Comparison of ENCODE assay signal across 7 cellular contexts in the genomic region with DNA sequence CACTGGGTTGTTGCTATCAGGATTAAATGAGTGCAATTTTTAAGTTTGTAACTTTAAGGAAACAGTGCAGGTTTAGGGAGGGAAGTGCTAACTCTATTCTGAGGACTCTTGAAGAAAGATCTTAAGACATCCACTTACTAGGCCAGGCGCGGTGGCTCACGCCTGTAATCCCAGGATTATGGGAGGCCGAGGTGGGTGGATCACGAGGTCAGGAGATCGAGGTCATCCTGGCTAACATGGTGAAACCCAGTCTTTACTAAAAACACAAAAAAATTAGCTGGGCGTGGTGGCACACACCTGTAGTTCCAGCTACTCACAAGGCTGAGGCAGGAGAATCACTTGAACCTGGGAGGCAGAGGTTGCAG. TPM values are rescaled to one million over a fixed set of nuclear protein-coding genes. Genes with fewer than 3 reads are reported as not detected.
DNase-seq lines count a peak whose midpoint lies in the region; ATAC-seq and TF ChIP-seq lines count a peak whose summit lies in the region.
"Not testable (repeated sequence)": the region's sequence is repeated elsewhere in the genome, so short reads cannot be mapped to it uniquely, and the experiment has no call there.

No MANE protein-coding gene starts in this region.

- intact Hi-C loops in CD4-positive, alpha-beta memory T cell (cut with micrococcal nuclease): loop anchor here (1.0 to 10.0 kb wide), 3 partner anchors 215 to 785 kb away; a partner anchor contains a TSS
- intact Hi-C loops in activated CD4-positive, alpha-beta T cell treated with anti-CD3 and anti-CD28 coated beads for 36 hours (cut with DNase I, micrococcal nuclease): loop anchor here (1.0 to 10.0 kb wide), 8 partner anchors 152 to 1355 kb away; a partner anchor contains a TSS

- not testable (repeated sequence) for H3K36me3 ChIP-seq in CD4-positive, alpha-beta memory T cell (ENCODE audit: insufficient read depth, low read length)

- peaks cover 25% of the 10 kb centered on the region for H3K4me1 ChIP-seq in CD4-positive, alpha-beta memory T cell (ENCODE audit: insufficient read depth, low read length)

- H3K27me3 Mint-ChIP-seq in CD4-positive, alpha-beta memory T cell; IgD-negative memory B cell; activated CD4-positive, alpha-beta T cell treated with anti-CD3 and anti-CD28 coated beads for 36 hours; activated naive CD8-positive, alpha-beta T cell treated with anti-CD3 and anti-CD28 coated beads for 36 hours; memory B cell: not testable (repeated sequence)

- H3K36me3 Mint-ChIP-seq in CD4-positive, alpha-beta memory T cell; IgD-negative memory B cell; activated CD4-positive, alpha-beta T cell treated with anti-CD3 and anti-CD28 coated beads for 36 hours (ENCODE audit: low read depth); activated naive CD8-positive, alpha-beta T cell treated with anti-CD3 and anti-CD28 coated beads for 36 hours; memory B cell: not testable (repeated sequence)

- H3K4me3 Mint-ChIP-seq in CD4-positive, alpha-beta memory T cell: peak overlapping the region in 2 of 8 donors; percentile 8 to 70
- H3K4me3 Mint-ChIP-seq in IgD-negative memory B cell: peak overlapping the region in 3 of 4 donors; percentile 75 to 85 (median 83)
- not testable (repeated sequence) for H3K4me3 Mint-ChIP-seq in activated CD4-positive, alpha-beta T cell treated with anti-CD3 and anti-CD28 coated beads for 36 hours; activated naive CD8-positive, alpha-beta T cell treated with anti-CD3 and anti-CD28 coated beads for 36 hours
- peak overlapping the region; percentile 62 for H3K4me3 Mint-ChIP-seq in memory B cell

- not testable (repeated sequence) for H3K4me3 ChIP-seq in CD4-positive, alpha-beta memory T cell (ENCODE audit: low read length in 2 of 2)

- H3K27ac ChIP-seq in CD4-positive, alpha-beta memory T cell (ENCODE audit: low read depth, low read length): peak overlapping the region; percentile 8
- H3K27ac ChIP-seq in RWPE1: peak overlapping the region; percentile 53

- peak overlapping the region in 5 of 7 donors; percentile 13 to 88 (median 54) for H3K27ac Mint-ChIP-seq in CD4-positive, alpha-beta memory T cell
- H3K27ac Mint-ChIP-seq in IgD-negative memory B cell (peak overlapping the region; percentile 84 to 94 (median 92)), memory B cell (peak overlapping the region; percentile 95)
- H3K27ac Mint-ChIP-seq in activated CD4-positive, alpha-beta T cell treated with anti-CD3 and anti-CD28 coated beads for 36 hours: peak overlapping the region; percentile 74
- peak overlapping the region; percentile 83 for H3K27ac Mint-ChIP-seq in activated naive CD8-positive, alpha-beta T cell treated with anti-CD3 and anti-CD28 coated beads for 36 hours

- H3K4me1 Mint-ChIP-seq in CD4-positive, alpha-beta memory T cell: peaks cover 20 to 57% (median 34%) of the 10 kb centered on the region in 4 donors
- H3K4me1 Mint-ChIP-seq in IgD-negative memory B cell (peaks cover 37 to 42% (median 40%) of the 10 kb centered on the region in 3 donors), memory B cell (peaks cover 43% of the 10 kb centered on the region)
- peaks cover 39% of the 10 kb centered on the region for H3K4me1 Mint-ChIP-seq in activated CD4-positive, alpha-beta T cell treated with anti-CD3 and anti-CD28 coated beads for 36 hours
- H3K4me1 Mint-ChIP-seq in activated naive CD8-positive, alpha-beta T cell treated with anti-CD3 and anti-CD28 coated beads for 36 hours: peaks cover 39% of the 10 kb centered on the region

- peak; percentile 12 for ATAC-seq in GM19438 (IDR thresholded peaks at IDR 0.05; ENCODE audit: low read depth, unreplicated experiment)
- not testable (repeated sequence) for ATAC-seq in activated CD4-positive, alpha-beta T cell treated with anti-CD3 and anti-CD28 coated beads for 36 hours; memory B cell (ENCODE audit: low read depth)

- POLR2A ChIA-PET in CD4-positive, alpha-beta memory T cell (lab: Charles Lee; ENCODE audit: partially characterized antibody): interaction anchor here (1.4 to 18.5 kb wide), 5 partner anchors 9 to 54 kb away, joined by 3 to 397 read pairs (median 14); no protein-coding TSS in a partner anchor
- POLR2A ChIA-PET in RWPE1 (lab: Yijun Ruan, JAX; ENCODE audit: low non-redundant PET): not testable (repeated sequence)
- POLR2A ChIA-PET in activated CD4-positive, alpha-beta T cell treated with anti-CD3 and anti-CD28 coated beads for 36 hours (lab: Charles Lee): interaction anchor here (0.8 kb wide), 1 partner anchor 57 kb away, joined by 3 read pairs; no protein-coding TSS in a partner anchor

- CTCF ChIA-PET in CD4-positive, alpha-beta memory T cell (lab: Charles Lee; ENCODE audit: partially characterized antibody): interaction anchor here (1.3 to 22.2 kb wide), 9 partner anchors 9 to 351 kb away, joined by 3 to 699 read pairs (median 7); a partner anchor contains a TSS
- CTCF ChIA-PET in RWPE1 (lab: Yijun Ruan, JAX): interaction anchor here (0.6 to 8.1 kb wide), 2 partner anchors 58 to 61 kb away, joined by 3 to 103 read pairs; no protein-coding TSS in a partner anchor
- CTCF ChIA-PET in activated CD4-positive, alpha-beta T cell treated with anti-CD3 and anti-CD28 coated beads for 36 hours (lab: Charles Lee): interaction anchor here (0.8 to 6.0 kb wide), 12 partner anchors 14 to 492 kb away, joined by 3 to 71 read pairs (median 4); no protein-coding TSS in a partner anchor

- TF ChIP-seq CTCF in RWPE1 (conservative IDR thresholded peaks at IDR 0.05; ENCODE audit: low read depth): not testable (repeated sequence)

- H3K9me3 Mint-ChIP-seq in CD4-positive, alpha-beta memory T cell; IgD-negative memory B cell; activated CD4-positive, alpha-beta T cell treated with anti-CD3 and anti-CD28 coated beads for 36 hours (ENCODE audit: low read depth); activated naive CD8-positive, alpha-beta T cell treated with anti-CD3 and anti-CD28 coated beads for 36 hours; memory B cell: not testable (repeated sequence)

- H3K27me3 ChIP-seq in CD4-positive, alpha-beta memory T cell (ENCODE audit: insufficient read depth, low read length): not testable (repeated sequence)

- not testable (repeated sequence) for H3K9me3 ChIP-seq in CD4-positive, alpha-beta memory T cell (ENCODE audit: control insufficient read depth in 1 of 2, low read length in 2 of 2)

- not testable (repeated sequence) for DNase-seq in CD4-positive, alpha-beta memory T cell; RWPE1 (ENCODE audit: low spot score); activated CD4-positive, alpha-beta T cell treated with anti-CD3 and anti-CD28 coated beads for 36 hours; activated naive CD8-positive, alpha-beta T cell treated with anti-CD3 and anti-CD28 coated beads for 36 hours; memory B cell (ENCODE audit: low spot score in 2 of 2)

RNA-seq across cellular contexts. Expression of a gene that starts 5.5 kb away (rescaled TPM):
- 100 to 1,000 TPM; 130 to 133 TPM for total RNA-seq in CD4-positive, alpha-beta memory T cell
- polyA plus RNA-seq in CD4-positive, alpha-beta memory T cell: 100 to 1,000 TPM; 250 to 260 TPM
- polyA plus RNA-seq in IgD-negative memory B cell: 544 TPM
- 100 to 1,000 TPM; 239 to 272 TPM for total RNA-seq in activated CD4-positive, alpha-beta T cell treated with anti-CD3 and anti-CD28 coated beads for 36 hours
- total RNA-seq in activated naive CD8-positive, alpha-beta T cell treated with anti-CD3 and anti-CD28 coated beads for 36 hours: 100 to 1,000 TPM; 339 to 343 TPM
